In genomic region chr15:56733131-56734012, GRCh38 we compare ENCODE assay signal across 8 cellular contexts. TPM values are rescaled to one million over a fixed set of nuclear protein-coding genes. Genes with fewer than 3 reads are reported as not detected.
DNase-seq lines count a peak whose midpoint lies in the region; ATAC-seq and TF ChIP-seq lines count a peak whose summit lies in the region.

TSS of gene ZNF280D (minus strand) at chr15:56733509. CDS start at chr15:56707109, 26,400 bp downstream.

- H3K4me1 ChIP-seq in CD4-positive, alpha-beta memory T cell (ENCODE audit: insufficient read depth, low read length) = peaks cover 40% of the 10 kb centered on the region
- H3K4me1 ChIP-seq in endodermal cell (ENCODE audit: control insufficient read depth, insufficient read depth, low read length) = peaks cover 7% of the 10 kb centered on the region

- no peaks in the 10 kb centered on the region for H3K27me3 ChIP-seq in CD4-positive, alpha-beta memory T cell (ENCODE audit: insufficient read depth, low read length)
- no peaks in the 10 kb centered on the region for H3K27me3 ChIP-seq in endodermal cell (ENCODE audit: control insufficient read depth, insufficient read depth, low read length, poor library complexity, severe bottlenecking)

- peak; percentile 78 to 85 (median 82) for DNase-seq in CD4-positive, alpha-beta memory T cell
- DNase-seq in HS-5 (ENCODE audit: low read depth) (peak; percentile 58), NOMO-1 treated with dmso at 0.1 percent for 144 hours (lab: John Stamatoyannopoulos, UW; ENCODE audit: unreplicated experiment) (peak; percentile 83), endodermal cell (no peak), midbrain (lab: John Stamatoyannopoulos, UW) (peak; percentile 84)
- peak; percentile 45 for DNase-seq in activated CD8-positive, alpha-beta memory T cell treated with anti-CD3 and anti-CD28 coated beads, Interleukin-2, amount 50 U/mL, for 1 hour (ENCODE audit: extremely low read depth)
- DNase-seq in stimulated activated CD8-positive, alpha-beta memory T cell treated with anti-CD3 and anti-CD28 coated beads, Interleukin-2, amount 100 ng/mL, for 1 hour (ENCODE audit: low read depth in 2 of 2) = peak; percentile 49 to 59

- ATAC-seq in GM19467 (IDR thresholded peaks at IDR 0.05; ENCODE audit: unreplicated experiment) = peak; percentile 74

- H3K36me3 Mint-ChIP-seq in CD4-positive, alpha-beta memory T cell = peaks cover 0 to 9% of the 10 kb centered on the region in 2 donors
- H3K36me3 Mint-ChIP-seq in endodermal cell (ENCODE audit: low read depth) = peaks cover 2% of the 10 kb centered on the region

- no peaks in the 10 kb centered on the region for H3K9me3 ChIP-seq in CD4-positive, alpha-beta memory T cell (ENCODE audit: control insufficient read depth in 1 of 2, low read length in 2 of 2)
- H3K9me3 ChIP-seq in endodermal cell (ENCODE audit: control insufficient read depth, low read length) = peaks cover 25% of the 10 kb centered on the region

- WGBS in endodermal cell (ENCODE audit: insufficient coverage in 1 of 2, insufficient read length in 1 of 2), 2 experiments = 83 to 84% methylated on average over 48 to 101 of the region's 101 CpGs

- TF ChIP-seq CTCF in endodermal cell (conservative IDR thresholded peaks at IDR 0.05) = no peak

- no peaks in the 10 kb centered on the region for H3K9me3 Mint-ChIP-seq in CD4-positive, alpha-beta memory T cell
- peaks cover 28% of the 10 kb centered on the region for H3K9me3 Mint-ChIP-seq in endodermal cell

- H3K4me3 ChIP-seq in CD4-positive, alpha-beta memory T cell (ENCODE audit: low read length in 2 of 2) = peak within 1 kb of the TSS; percentile 54 to 69
- peak within 1 kb of the TSS; percentile 47 for H3K4me3 ChIP-seq in endodermal cell (ENCODE audit: low read length)

- H3K36me3 ChIP-seq in CD4-positive, alpha-beta memory T cell (ENCODE audit: insufficient read depth, low read length) = no peaks in the 10 kb centered on the region
- no peaks in the 10 kb centered on the region for H3K36me3 ChIP-seq in endodermal cell (ENCODE audit: control insufficient read depth, insufficient read depth, low read length)

- no peaks in the 10 kb centered on the region for H3K27me3 Mint-ChIP-seq in CD4-positive, alpha-beta memory T cell
- peaks cover 4% of the 10 kb centered on the region for H3K27me3 Mint-ChIP-seq in endodermal cell (ENCODE audit: insufficient read depth)

- CTCF ChIA-PET in CD4-positive, alpha-beta memory T cell (lab: Charles Lee; ENCODE audit: partially characterized antibody) = interaction anchor here (1.1 kb wide), 1 partner anchor 13 kb away, joined by 3 read pairs; no protein-coding TSS in a partner anchor

- peak within 1 kb of the TSS; percentile 92 to 98 (median 96) for H3K4me3 Mint-ChIP-seq in CD4-positive, alpha-beta memory T cell
- peak within 1 kb of the TSS; percentile 72 for H3K4me3 Mint-ChIP-seq in endodermal cell

- POLR2A ChIA-PET in CD4-positive, alpha-beta memory T cell (lab: Charles Lee; ENCODE audit: partially characterized antibody) = interaction anchor here (0.9 to 2.6 kb wide), 11 partner anchors 8 to 975 kb away, joined by 3 to 13 read pairs (median 3); partner anchors contain the start of gene TCF12

- peak within 1 kb of the TSS; percentile 93 to 98 (median 96) for H3K27ac Mint-ChIP-seq in CD4-positive, alpha-beta memory T cell
- peak within 1 kb of the TSS; percentile 95 for H3K27ac Mint-ChIP-seq in endodermal cell

- H3K9ac ChIP-seq in endodermal cell (ENCODE audit: extremely low read depth, low read length, poor library complexity, severe bottlenecking) = no peak within 1 kb of the TSS

- H3K27ac ChIP-seq in CD4-positive, alpha-beta memory T cell (ENCODE audit: low read depth, low read length) = peak within 1 kb of the TSS; percentile 73
- peak within 1 kb of the TSS; percentile 89 for H3K27ac ChIP-seq in endodermal cell (ENCODE audit: low read depth, low read length)

- H3K4me1 Mint-ChIP-seq in CD4-positive, alpha-beta memory T cell = peaks cover 28 to 42% (median 38%) of the 10 kb centered on the region in 4 donors
- peaks cover 26% of the 10 kb centered on the region for H3K4me1 Mint-ChIP-seq in endodermal cell

- intact Hi-C loops in CD4-positive, alpha-beta memory T cell (cut with micrococcal nuclease) = loop anchor here (1.0 to 10.0 kb wide), 5 partner anchors 153 to 1329 kb away; partner anchors contain the start of genes CCPG1, PIERCE2, POLR2M and RFX7

RNA-seq across cellular contexts. Expression of gene ZNF280D, which starts in this region (rescaled TPM):
- total RNA-seq in CD4-positive, alpha-beta memory T cell = 10 to 100 TPM; 44.5 to 50.1 TPM
- 1 to 10 TPM; 4.1 to 7.9 TPM for polyA plus RNA-seq in CD4-positive, alpha-beta memory T cell
- 10 to 100 TPM; 22.0 to 35.1 TPM for total RNA-seq in endodermal cell
- polyA plus RNA-seq in endodermal cell (2013, experiment 1 of 2) = 13.9 TPM
- 17.1 TPM for polyA plus RNA-seq in endodermal cell (2013, experiment 2 of 2)
